In genomic region chr12:72071030-72071429, GRCh38 we compare ENCODE assay signal across 29 cellular contexts.
"Had no signal": no experiment of that assay in that cellular context is flagged by ENCODE, and none has a peak within 500 bp of the region (broad histone marks: within the 10 kb centered on the region; RNA-seq: fewer than 3 reads in every experiment).

No MANE protein-coding gene starts in this region.

- H3K4me3 ChIP-seq: neural progenitor cell, ovary, psoas muscle, right lobe of liver, sigmoid colon, suprapubic skin, testis, tibial artery, transverse colon, upper lobe of right lung, uterus had no signal

- DNase-seq: natural killer cell; occipital lobe; ovary; posterior cingulate gyrus; psoas muscle; right cardiac atrium; right lobe of liver; sigmoid colon; small intestine; stimulated activated CD4-positive, alpha-beta T cell treated with anti-CD3 and anti-CD28 coated beads, Interleukin-15, amount 100 ng/mL, for 24 hours; stimulated activated CD4-positive, alpha-beta T cell treated with anti-CD3 and anti-CD28 coated beads, Interleukin-2, amount 100 ng/mL, for 24 hours; stimulated activated CD4-positive, alpha-beta T cell treated with anti-CD3 and anti-CD28 coated beads, Interleukin-2, amount 100 ng/mL, for 48 hours; stimulated activated CD4-positive, alpha-beta T cell treated with anti-CD3 and anti-CD28 coated beads, Interleukin-4, amount 100 ng/mL, for 24 hours; stimulated activated naive CD4-positive, alpha-beta T cell; stimulated activated naive CD8-positive, alpha-beta T cell treated with anti-CD3 and anti-CD28 coated beads, Interleukin-15, amount 100 ng/mL, for 72 hours; stimulated activated naive CD8-positive, alpha-beta T cell treated with anti-CD3 and anti-CD28 coated beads, Interleukin-15, Interleukin-2, amounts not matched to agents 100 U/mL and 50 U/mL, for 24 hours; substantia nigra; testis; tibial artery; transverse colon; upper lobe of right lung; uterus had no signal

- H3K36me3 Mint-ChIP-seq: natural killer cell; neural progenitor cell; stimulated activated effector memory CD8-positive, alpha-beta T cell treated with anti-CD3 and anti-CD28 coated beads, Interleukin-12 subunit alpha, Interleukin-12 subunit beta, amount 100 ng/mL, for 72 hours had no signal

- H3K9ac ChIP-seq: neural progenitor cell, parathyroid adenoma had no signal

- H3K27me3 ChIP-seq: neural progenitor cell, ovary, right lobe of liver, sigmoid colon, suprapubic skin, testis, tibial artery, transverse colon, upper lobe of right lung, uterus had no signal

- H3K9me3 ChIP-seq: ovary, psoas muscle, sigmoid colon, testis, tibial artery, upper lobe of right lung, uterus had no signal

- H3K27ac ChIP-seq: neural progenitor cell, ovary, parathyroid adenoma, psoas muscle, right lobe of liver, sigmoid colon, suprapubic skin, testis, tibial artery, transverse colon, upper lobe of right lung, uterus had no signal

- H3K27ac Mint-ChIP-seq: natural killer cell; nephron; neural progenitor cell; progenitor cell of endocrine pancreas; stimulated activated effector memory CD8-positive, alpha-beta T cell treated with anti-CD3 and anti-CD28 coated beads, Interleukin-12 subunit alpha, Interleukin-12 subunit beta, amount 100 ng/mL, for 72 hours; stimulated activated naive CD8-positive, alpha-beta T cell treated with anti-CD3 and anti-CD28 coated beads, Interleukin-15, amount 100 ng/mL, for 72 hours; type B pancreatic cell had no signal

- ATAC-seq: natural killer cell; psoas muscle; right cardiac atrium; right lobe of liver; stimulated activated effector memory CD8-positive, alpha-beta T cell treated with anti-CD3 and anti-CD28 coated beads, Interleukin-12 subunit alpha, Interleukin-12 subunit beta, amount 100 ng/mL, for 72 hours; stimulated activated naive CD8-positive, alpha-beta T cell treated with anti-CD3 and anti-CD28 coated beads, Interleukin-15, amount 100 ng/mL, for 72 hours; stimulated activated naive CD8-positive, alpha-beta T cell treated with anti-CD3 and anti-CD28 coated beads, Interleukin-15, Interleukin-2, amounts not matched to agents 100 U/mL and 50 U/mL, for 24 hours; upper lobe of right lung had no signal

- H3K4me1 Mint-ChIP-seq: natural killer cell; stimulated activated effector memory CD8-positive, alpha-beta T cell treated with anti-CD3 and anti-CD28 coated beads, Interleukin-12 subunit alpha, Interleukin-12 subunit beta, amount 100 ng/mL, for 72 hours; stimulated activated naive CD8-positive, alpha-beta T cell treated with anti-CD3 and anti-CD28 coated beads, Interleukin-15, amount 100 ng/mL, for 72 hours had no signal

- FAIRE-seq: small intestine had no signal

- H3K27me3 Mint-ChIP-seq: progenitor cell of endocrine pancreas, type B pancreatic cell had no signal

- H3K4me1 ChIP-seq: neural progenitor cell, parathyroid adenoma, psoas muscle, right lobe of liver, suprapubic skin, testis, transverse colon, upper lobe of right lung, uterus had no signal

- H3K4me3 Mint-ChIP-seq: natural killer cell; nephron; neural progenitor cell; stimulated activated effector memory CD8-positive, alpha-beta T cell treated with anti-CD3 and anti-CD28 coated beads, Interleukin-12 subunit alpha, Interleukin-12 subunit beta, amount 100 ng/mL, for 72 hours; stimulated activated naive CD8-positive, alpha-beta T cell treated with anti-CD3 and anti-CD28 coated beads, Interleukin-15, amount 100 ng/mL, for 72 hours; type B pancreatic cell had no signal

- H3K36me3 ChIP-seq: neural progenitor cell, ovary, right lobe of liver, sigmoid colon, suprapubic skin, tibial artery, transverse colon, upper lobe of right lung, uterus had no signal

- H3K79me2 ChIP-seq: parathyroid adenoma had no signal

- H3K4me2 ChIP-seq: neural progenitor cell had no signal
